ENCODE assay signal across 23 cellular contexts in the genomic region with DNA sequence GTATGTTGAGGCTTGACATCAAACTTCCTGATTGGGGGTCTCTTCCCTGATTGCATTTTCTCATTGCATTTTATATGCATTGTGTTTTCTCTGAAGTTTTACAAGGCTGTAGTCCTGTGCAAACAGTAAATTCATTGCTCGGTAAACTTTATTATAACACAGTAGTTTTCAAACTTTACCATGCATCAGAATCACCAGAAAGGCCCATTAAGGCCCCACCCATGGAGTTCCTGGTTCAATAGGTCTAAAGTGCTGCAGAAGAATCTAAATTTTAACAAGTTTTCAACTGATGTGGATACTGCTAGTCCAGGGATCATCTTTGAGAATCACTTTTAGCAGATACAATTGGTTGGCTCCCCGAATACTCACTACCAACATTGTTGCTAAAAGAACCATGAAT.
"Had no signal": no experiment of that assay in that cellular context is flagged by ENCODE, and none has a peak within 500 bp of the region (broad histone marks: within the 10 kb centered on the region; RNA-seq: fewer than 3 reads in every experiment).

No MANE protein-coding gene starts in this region.

- DNase-seq: cortex of kidney; effector CD8-positive, alpha-beta T cell; effector memory CD8-positive, alpha-beta T cell; endodermal cell; erythroblast; esophagus squamous epithelium; foreskin fibroblast; foreskin melanocyte; gastrocnemius medialis; heart left ventricle; hypothalamus; immature natural killer cell; islet precursor cell; kidney; kidney glomerular epithelial cell; left lung; left ventricle myocardium superior; lower lobe of right lung; mesenchymal stem cell; naive thymus-derived CD4-positive, alpha-beta T cell had no signal

- ATAC-seq: effector memory CD8-positive, alpha-beta T cell; esophagus mucosa; gastrocnemius medialis; heart left ventricle; left lung; left ventricle myocardium superior; lower lobe of right lung; naive thymus-derived CD4-positive, alpha-beta T cell had no signal

- H3K36me3 ChIP-seq: esophagus squamous epithelium, gastrocnemius medialis, heart left ventricle, left lung, lower lobe of right lung had no signal

- H3K27ac ChIP-seq: epithelial cell of prostate, esophagus squamous epithelium, gastrocnemius medialis, heart left ventricle, hepatocyte, left lung, lower lobe of right lung had no signal

- H3K9me3 ChIP-seq: esophagus squamous epithelium, gastrocnemius medialis, heart left ventricle, left lung, lower lobe of right lung had no signal

- H3K79me2 ChIP-seq: hepatocyte had no signal

- H3K4me1 ChIP-seq: esophagus squamous epithelium, gastrocnemius medialis, left lung, lower lobe of right lung had no signal

- H3K27me3 ChIP-seq: esophagus squamous epithelium, gastrocnemius medialis, heart left ventricle, hepatocyte, left lung had no signal

- H2AFZ ChIP-seq: hepatocyte had no signal

- H3K4me3 ChIP-seq: esophagus squamous epithelium, gastrocnemius medialis, heart left ventricle, hepatocyte, left lung, lower lobe of right lung had no signal

- H3K4me2 ChIP-seq: hepatocyte had no signal
